ENCODE assay signal across 1 cellular context in the genomic region with DNA sequence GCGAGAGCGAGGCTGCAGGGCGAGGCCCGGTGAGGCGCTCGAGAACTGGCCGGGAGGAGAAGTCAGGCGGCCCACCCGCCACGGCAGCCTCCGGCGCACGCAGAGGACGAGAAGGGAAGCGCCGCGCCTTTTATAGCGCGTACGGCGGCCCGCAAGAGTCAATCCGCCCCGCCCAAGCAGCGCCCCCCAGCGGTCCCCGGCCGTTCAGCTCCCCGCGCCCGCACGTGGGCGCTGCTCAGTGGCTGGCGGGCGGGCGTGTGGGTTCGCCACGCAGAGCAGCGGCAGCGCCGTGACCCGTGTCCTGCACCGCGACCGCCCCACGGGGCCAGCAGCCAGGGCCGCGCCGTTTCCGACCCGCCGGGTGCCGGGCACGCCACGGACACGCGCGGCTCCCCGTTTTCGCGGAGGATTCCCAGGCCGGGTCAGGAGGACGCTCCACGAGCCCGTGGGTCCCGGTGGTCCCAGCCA.
A peak's percentile ranks its signal among the peaks of the same experiment; 100 is the strongest.
TF ChIP-seq lines count a peak whose summit lies in the region.

No MANE protein-coding gene starts in this region.

TF ChIP-seq in HepG2, 621 proteins besides CTCF, POLR2A, EP300 and RAD21 (continued from another document and continues in another):
- TF ChIP-seq SOX6 (IDR thresholded peaks at IDR 0.05) (no peak), SOX6 (CRISPR knock-in tag; IDR thresholded peaks at IDR 0.05) (peak; percentile 64), ZNF749 (CRISPR knock-in tag; IDR thresholded peaks at IDR 0.05; ENCODE audit: borderline replicate concordance) (no peak; the same call in none of the 2 replicates), ESRRA (CRISPR knock-in tag; IDR thresholded peaks at IDR 0.05; ENCODE audit: low read depth) (peak; percentile 80), HDAC6 (IDR thresholded peaks at IDR 0.05; ENCODE audit: low read depth, low read length) (no peak), SNAI1 (CRISPR knock-in tag; IDR thresholded peaks at IDR 0.05; ENCODE audit: borderline replicate concordance) (no peak), ZSCAN31 (CRISPR knock-in tag; IDR thresholded peaks at IDR 0.05; ENCODE audit: low read depth) (peak; percentile 82), ZNF605 (CRISPR knock-in tag; IDR thresholded peaks at IDR 0.05) (no peak), SALL1 (CRISPR knock-in tag; IDR thresholded peaks at IDR 0.05) (peak; percentile 87), HES4 (CRISPR knock-in tag; IDR thresholded peaks at IDR 0.05; ENCODE audit: borderline replicate concordance) (peak; percentile 93), KLF9 (CRISPR knock-in tag; IDR thresholded peaks at IDR 0.05; ENCODE audit: low read depth) (no peak), ZNF253 (CRISPR knock-in tag; IDR thresholded peaks at IDR 0.05; ENCODE audit: borderline replicate concordance) (no peak), RBFOX2 (IDR thresholded peaks at IDR 0.05; ENCODE audit: low read depth, low read length) (peak; percentile 99), BRCA1 (CRISPR knock-in tag; IDR thresholded peaks at IDR 0.05) (peak; percentile 79; the same call in 1 of the 2 replicates), THYN1 (CRISPR knock-in tag; IDR thresholded peaks at IDR 0.05; ENCODE audit: borderline replicate concordance, low read depth) (no peak), ZNF747 (CRISPR knock-in tag; IDR thresholded peaks at IDR 0.05; ENCODE audit: borderline replicate concordance) (peak; percentile 87; the same call in 1 of the 2 replicates), RCOR2 (CRISPR knock-in tag; IDR thresholded peaks at IDR 0.05) (no peak), SP4 (CRISPR knock-in tag; IDR thresholded peaks at IDR 0.05) (peak; percentile 85), ZNF878 (CRISPR knock-in tag; IDR thresholded peaks at IDR 0.05) (peak; percentile 90), XRCC5 (optimal IDR thresholded peaks at IDR 0.05; ENCODE audit: low read length) (peak; percentile 88), NCOR1 (IDR thresholded peaks at IDR 0.05; ENCODE audit: borderline replicate concordance, low read length) (no peak), RFX5 (IDR thresholded peaks at IDR 0.05; ENCODE audit: low read depth, low read length) (no peak), LCORL (IDR thresholded peaks at IDR 0.05) (no peak), LCORL (CRISPR knock-in tag; IDR thresholded peaks at IDR 0.05) (peak; percentile 16), EEA1 (CRISPR knock-in tag; IDR thresholded peaks at IDR 0.05; ENCODE audit: borderline replicate concordance) (peak; percentile 95; the same call in 1 of the 2 replicates), MAFG (CRISPR knock-in tag; IDR thresholded peaks at IDR 0.05) (no peak), STAG1 (CRISPR knock-in tag; IDR thresholded peaks at IDR 0.05) (no peak; the same call in 1 of the 2 replicates), MXI1 (IDR thresholded peaks at IDR 0.05; ENCODE audit: borderline replicate concordance, low read depth, low read length) (peak; percentile 95; the same call in 1 of the 3 replicates), KDM4B (CRISPR knock-in tag; IDR thresholded peaks at IDR 0.05) (peak; percentile 83), HDAC1 (CRISPR knock-in tag; IDR thresholded peaks at IDR 0.05) (peak; percentile 89), ZNF570 (CRISPR knock-in tag; IDR thresholded peaks at IDR 0.05; ENCODE audit: borderline replicate concordance) (no peak; the same call in 1 of the 2 replicates), RARA (CRISPR knock-in tag; IDR thresholded peaks at IDR 0.05) (peak; percentile 63), SAFB2 (CRISPR knock-in tag; IDR thresholded peaks at IDR 0.05; ENCODE audit: borderline replicate concordance, low read depth) (peak; percentile 88), GZF1 (CRISPR knock-in tag; IDR thresholded peaks at IDR 0.05) (no peak), ZNF788 (CRISPR knock-in tag; IDR thresholded peaks at IDR 0.05; ENCODE audit: borderline replicate concordance) (peak; percentile 69; the same call in 1 of the 2 replicates), ASH2L (IDR thresholded peaks at IDR 0.05; ENCODE audit: insufficient read length, low read depth, low read length) (peak; percentile 52), ZSCAN22 (CRISPR knock-in tag; IDR thresholded peaks at IDR 0.05) (no peak), AKAP8 (CRISPR knock-in tag; IDR thresholded peaks at IDR 0.05) (peak; percentile 89), REXO4 (CRISPR knock-in tag; IDR thresholded peaks at IDR 0.05; ENCODE audit: borderline replicate concordance) (no peak), FOXC1 (CRISPR knock-in tag; IDR thresholded peaks at IDR 0.05; ENCODE audit: borderline replicate concordance) (peak; percentile 76)
- TF ChIP-seq, protein P1, sequence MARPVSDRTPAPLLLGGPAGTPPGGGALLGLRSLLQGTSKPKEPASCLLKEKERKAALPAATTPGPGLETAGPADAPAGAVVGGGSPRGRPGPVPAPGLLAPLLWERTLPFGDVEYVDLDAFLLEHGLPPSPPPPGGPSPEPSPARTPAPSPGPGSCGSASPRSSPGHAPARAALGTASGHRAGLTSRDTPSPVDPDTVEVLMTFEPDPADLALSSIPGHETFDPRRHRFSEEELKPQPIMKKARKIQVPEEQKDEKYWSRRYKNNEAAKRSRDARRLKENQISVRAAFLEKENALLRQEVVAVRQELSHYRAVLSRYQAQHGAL (CRISPR knock-in tag; IDR thresholded peaks at IDR 0.05; ENCODE audit: not compliant biosample characterization), result no peak
- TF ChIP-seq, protein P2, sequence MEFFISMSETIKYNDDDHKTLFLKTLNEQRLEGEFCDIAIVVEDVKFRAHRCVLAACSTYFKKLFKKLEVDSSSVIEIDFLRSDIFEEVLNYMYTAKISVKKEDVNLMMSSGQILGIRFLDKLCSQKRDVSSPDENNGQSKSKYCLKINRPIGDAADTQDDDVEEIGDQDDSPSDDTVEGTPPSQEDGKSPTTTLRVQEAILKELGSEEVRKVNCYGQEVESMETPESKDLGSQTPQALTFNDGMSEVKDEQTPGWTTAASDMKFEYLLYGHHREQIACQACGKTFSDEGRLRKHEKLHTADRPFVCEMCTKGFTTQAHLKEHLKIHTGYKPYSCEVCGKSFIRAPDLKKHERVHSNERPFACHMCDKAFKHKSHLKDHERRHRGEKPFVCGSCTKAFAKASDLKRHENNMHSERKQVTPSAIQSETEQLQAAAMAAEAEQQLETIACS (CRISPR knock-in tag; IDR thresholded peaks at IDR 0.05), result peak; percentile 41; the same call in 1 of the 2 replicates
- TF ChIP-seq, protein P3, sequence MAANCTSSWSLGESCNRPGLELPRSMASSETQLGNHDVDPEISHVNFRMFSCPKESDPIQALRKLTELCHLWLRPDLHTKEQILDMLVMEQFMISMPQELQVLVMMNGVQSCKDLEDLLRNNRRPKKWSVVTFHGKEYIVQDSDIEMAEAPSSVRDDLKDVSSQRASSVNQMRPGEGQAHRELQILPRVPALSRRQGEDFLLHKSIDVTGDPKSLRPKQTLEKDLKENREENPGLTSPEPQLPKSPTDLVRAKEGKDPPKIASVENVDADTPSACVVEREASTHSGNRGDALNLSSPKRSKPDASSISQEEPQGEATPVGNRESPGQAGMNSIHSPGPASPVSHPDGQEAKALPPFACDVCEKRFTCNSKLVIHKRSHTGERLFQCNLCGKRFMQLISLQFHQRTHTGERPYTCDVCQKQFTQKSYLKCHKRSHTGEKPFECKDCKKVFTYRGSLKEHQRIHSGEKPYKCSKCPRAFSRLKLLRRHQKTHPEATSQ (CRISPR knock-in tag; IDR thresholded peaks at IDR 0.05; ENCODE audit: borderline replicate concordance), result no peak
- TF ChIP-seq, protein P4, sequence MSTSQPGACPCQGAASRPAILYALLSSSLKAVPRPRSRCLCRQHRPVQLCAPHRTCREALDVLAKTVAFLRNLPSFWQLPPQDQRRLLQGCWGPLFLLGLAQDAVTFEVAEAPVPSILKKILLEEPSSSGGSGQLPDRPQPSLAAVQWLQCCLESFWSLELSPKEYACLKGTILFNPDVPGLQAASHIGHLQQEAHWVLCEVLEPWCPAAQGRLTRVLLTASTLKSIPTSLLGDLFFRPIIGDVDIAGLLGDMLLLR (CRISPR knock-in tag; IDR thresholded peaks at IDR 0.05), result peak; percentile 84
- TF ChIP-seq, protein P5, sequence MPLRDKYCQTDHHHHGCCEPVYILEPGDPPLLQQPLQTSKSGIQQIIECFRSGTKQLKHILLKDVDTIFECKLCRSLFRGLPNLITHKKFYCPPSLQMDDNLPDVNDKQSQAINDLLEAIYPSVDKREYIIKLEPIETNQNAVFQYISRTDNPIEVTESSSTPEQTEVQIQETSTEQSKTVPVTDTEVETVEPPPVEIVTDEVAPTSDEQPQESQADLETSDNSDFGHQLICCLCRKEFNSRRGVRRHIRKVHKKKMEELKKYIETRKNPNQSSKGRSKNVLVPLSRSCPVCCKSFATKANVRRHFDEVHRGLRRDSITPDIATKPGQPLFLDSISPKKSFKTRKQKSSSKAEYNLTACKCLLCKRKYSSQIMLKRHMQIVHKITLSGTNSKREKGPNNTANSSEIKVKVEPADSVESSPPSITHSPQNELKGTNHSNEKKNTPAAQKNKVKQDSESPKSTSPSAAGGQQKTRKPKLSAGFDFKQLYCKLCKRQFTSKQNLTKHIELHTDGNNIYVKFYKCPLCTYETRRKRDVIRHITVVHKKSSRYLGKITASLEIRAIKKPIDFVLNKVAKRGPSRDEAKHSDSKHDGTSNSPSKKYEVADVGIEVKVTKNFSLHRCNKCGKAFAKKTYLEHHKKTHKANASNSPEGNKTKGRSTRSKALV (CRISPR knock-in tag; IDR thresholded peaks at IDR 0.05), result peak; percentile 68
- TF ChIP-seq, protein P6, sequence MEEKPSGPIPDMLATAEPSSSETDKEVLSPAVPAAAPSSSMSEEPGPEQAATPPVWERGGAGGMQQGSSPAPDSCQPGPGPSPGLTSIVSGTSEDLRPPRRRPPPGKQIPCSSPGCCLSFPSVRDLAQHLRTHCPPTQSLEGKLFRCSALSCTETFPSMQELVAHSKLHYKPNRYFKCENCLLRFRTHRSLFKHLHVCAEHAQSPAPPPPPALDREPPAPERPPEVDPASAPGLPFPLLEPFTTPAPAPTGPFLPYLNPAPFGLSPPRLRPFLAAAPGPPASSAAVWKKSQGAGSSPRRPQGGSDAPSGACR (CRISPR knock-in tag; IDR thresholded peaks at IDR 0.05), result no peak
- TF ChIP-seq, protein P7, sequence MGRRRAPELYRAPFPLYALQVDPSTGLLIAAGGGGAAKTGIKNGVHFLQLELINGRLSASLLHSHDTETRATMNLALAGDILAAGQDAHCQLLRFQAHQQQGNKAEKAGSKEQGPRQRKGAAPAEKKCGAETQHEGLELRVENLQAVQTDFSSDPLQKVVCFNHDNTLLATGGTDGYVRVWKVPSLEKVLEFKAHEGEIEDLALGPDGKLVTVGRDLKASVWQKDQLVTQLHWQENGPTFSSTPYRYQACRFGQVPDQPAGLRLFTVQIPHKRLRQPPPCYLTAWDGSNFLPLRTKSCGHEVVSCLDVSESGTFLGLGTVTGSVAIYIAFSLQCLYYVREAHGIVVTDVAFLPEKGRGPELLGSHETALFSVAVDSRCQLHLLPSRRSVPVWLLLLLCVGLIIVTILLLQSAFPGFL (CRISPR knock-in tag; IDR thresholded peaks at IDR 0.05), result no peak
- TF ChIP-seq, protein P8, sequence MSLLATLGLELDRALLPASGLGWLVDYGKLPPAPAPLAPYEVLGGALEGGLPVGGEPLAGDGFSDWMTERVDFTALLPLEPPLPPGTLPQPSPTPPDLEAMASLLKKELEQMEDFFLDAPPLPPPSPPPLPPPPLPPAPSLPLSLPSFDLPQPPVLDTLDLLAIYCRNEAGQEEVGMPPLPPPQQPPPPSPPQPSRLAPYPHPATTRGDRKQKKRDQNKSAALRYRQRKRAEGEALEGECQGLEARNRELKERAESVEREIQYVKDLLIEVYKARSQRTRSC (CRISPR knock-in tag; IDR thresholded peaks at IDR 0.05; ENCODE audit: low read depth), result no peak
- TF ChIP-seq, protein P9, sequence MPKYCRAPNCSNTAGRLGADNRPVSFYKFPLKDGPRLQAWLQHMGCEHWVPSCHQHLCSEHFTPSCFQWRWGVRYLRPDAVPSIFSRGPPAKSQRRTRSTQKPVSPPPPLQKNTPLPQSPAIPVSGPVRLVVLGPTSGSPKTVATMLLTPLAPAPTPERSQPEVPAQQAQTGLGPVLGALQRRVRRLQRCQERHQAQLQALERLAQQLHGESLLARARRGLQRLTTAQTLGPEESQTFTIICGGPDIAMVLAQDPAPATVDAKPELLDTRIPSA (CRISPR knock-in tag; IDR thresholded peaks at IDR 0.05; ENCODE audit: borderline replicate concordance), result peak; percentile 92; the same call in 1 of the 2 replicates
- TF ChIP-seq, protein P10, sequence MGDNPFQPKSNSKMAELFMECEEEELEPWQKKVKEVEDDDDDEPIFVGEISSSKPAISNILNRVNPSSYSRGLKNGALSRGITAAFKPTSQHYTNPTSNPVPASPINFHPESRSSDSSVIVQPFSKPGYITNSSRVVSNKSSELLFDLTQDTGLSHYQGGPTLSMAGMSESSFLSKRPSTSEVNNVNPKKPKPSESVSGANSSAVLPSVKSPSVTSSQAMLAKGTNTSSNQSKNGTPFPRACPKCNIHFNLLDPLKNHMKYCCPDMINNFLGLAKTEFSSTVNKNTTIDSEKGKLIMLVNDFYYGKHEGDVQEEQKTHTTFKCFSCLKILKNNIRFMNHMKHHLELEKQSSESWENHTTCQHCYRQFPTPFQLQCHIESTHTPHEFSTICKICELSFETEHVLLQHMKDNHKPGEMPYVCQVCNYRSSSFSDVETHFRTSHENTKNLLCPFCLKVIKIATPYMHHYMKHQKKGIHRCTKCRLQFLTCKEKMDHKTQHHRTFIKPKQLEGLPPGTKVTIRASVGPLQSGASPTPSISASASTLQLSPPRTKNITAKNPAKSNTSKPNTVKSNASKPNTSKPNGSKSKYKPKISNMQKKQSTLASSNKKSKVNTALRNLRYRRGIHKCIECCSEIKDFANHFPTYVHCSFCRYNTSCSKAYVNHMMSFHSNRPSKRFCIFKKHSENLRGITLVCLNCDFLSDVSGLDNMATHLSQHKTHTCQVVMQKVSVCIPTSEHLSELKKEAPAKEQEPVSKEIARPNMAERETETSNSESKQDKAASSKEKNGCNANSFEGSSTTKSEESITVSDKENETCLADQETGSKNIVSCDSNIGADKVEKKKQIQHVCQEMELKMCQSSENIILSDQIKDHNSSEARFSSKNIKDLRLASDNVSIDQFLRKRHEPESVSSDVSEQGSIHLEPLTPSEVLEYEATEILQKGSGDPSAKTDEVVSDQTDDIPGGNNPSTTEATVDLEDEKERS (CRISPR knock-in tag; IDR thresholded peaks at IDR 0.05), result peak; percentile 27; the same call in 1 of the 2 replicates
